ENCODE assay signal across 18 cellular contexts in genomic region chr1:61114178-61114870, GRCh38.
"Had no signal": no experiment of that assay in that cellular context is flagged by ENCODE, and none has a peak within 500 bp of the region (broad histone marks: within the 10 kb centered on the region; RNA-seq: fewer than 3 reads in every experiment).

No MANE protein-coding gene starts in this region.

- H3K4me2 ChIP-seq: smooth muscle cell had no signal

- H3K36me3 ChIP-seq: heart left ventricle, lower lobe of right lung, uterus had no signal

- H3K36me3 Mint-ChIP-seq: natural killer cell had no signal

- H3K9me3 ChIP-seq: heart left ventricle, lower lobe of right lung, uterus had no signal

- H3K27ac ChIP-seq: lower lobe of right lung, uterus had no signal

- DNase-seq: dorsolateral prefrontal cortex; effector CD8-positive, alpha-beta T cell; foreskin melanocyte; heart left ventricle; hippocampal formation; kidney glomerular epithelial cell; lower lobe of right lung; natural killer cell; right cardiac atrium; stimulated activated CD4-positive, alpha-beta T cell treated with anti-CD3 and anti-CD28 coated beads, Interleukin-2, amount 100 ng/mL, for 48 hours; stimulated activated naive CD4-positive, alpha-beta T cell treated with Interleukin-2 at 50 U/mL for 16 hours; uterus had no signal

- H3K4me1 Mint-ChIP-seq: natural killer cell had no signal

- H3K4me3 Mint-ChIP-seq: memory B cell, mesothelial cell of epicardium, natural killer cell, neural crest cell, type B pancreatic cell had no signal

- H3K4me1 ChIP-seq: uterus had no signal

- H3K27me3 Mint-ChIP-seq: type B pancreatic cell had no signal

- ATAC-seq: natural killer cell had no signal

- H3K27ac Mint-ChIP-seq: memory B cell, natural killer cell, type B pancreatic cell had no signal

- H3K4me3 ChIP-seq: coronary artery, dorsolateral prefrontal cortex, heart left ventricle, lower lobe of right lung, smooth muscle cell, uterus had no signal

- H3K9me3 Mint-ChIP-seq: memory B cell, natural killer cell, type B pancreatic cell had no signal

- H3K27me3 ChIP-seq: dorsolateral prefrontal cortex, heart left ventricle, uterus had no signal
